ENCODE assay signal across 1 cellular context in the genomic region with DNA sequence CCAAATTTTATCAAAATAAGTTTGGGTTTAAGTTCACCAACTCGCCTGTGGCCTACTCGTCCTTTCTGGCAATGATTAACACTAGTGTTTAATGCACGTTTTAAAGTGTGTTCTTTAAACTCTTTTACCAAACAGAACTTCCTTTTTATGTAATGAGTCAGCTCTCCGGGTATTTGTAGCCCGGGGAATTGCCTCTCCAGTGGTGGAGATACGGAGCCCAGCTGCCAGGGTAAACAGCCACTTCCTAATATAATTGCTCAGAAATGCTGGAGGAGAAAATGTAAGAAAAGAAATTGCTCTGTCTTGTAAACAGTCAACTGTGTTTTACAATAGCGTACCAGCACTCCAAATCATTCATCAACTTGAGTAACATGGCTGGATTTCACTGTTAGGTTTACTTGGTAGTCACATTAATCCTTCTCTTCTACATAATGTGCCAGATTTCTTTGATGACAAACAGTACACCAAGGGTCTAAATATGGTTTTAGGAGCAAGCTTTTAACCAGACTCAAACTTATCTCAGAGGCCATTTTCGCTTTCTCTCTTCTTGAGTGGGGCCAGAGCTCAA.
TF ChIP-seq lines count a peak whose summit lies in the region.

No MANE protein-coding gene starts in this region.

TF ChIP-seq in K562, 482 proteins besides CTCF, POLR2A, EP300 and RAD21 (continued from another document and continues in another):
- TF ChIP-seq, protein P1, sequence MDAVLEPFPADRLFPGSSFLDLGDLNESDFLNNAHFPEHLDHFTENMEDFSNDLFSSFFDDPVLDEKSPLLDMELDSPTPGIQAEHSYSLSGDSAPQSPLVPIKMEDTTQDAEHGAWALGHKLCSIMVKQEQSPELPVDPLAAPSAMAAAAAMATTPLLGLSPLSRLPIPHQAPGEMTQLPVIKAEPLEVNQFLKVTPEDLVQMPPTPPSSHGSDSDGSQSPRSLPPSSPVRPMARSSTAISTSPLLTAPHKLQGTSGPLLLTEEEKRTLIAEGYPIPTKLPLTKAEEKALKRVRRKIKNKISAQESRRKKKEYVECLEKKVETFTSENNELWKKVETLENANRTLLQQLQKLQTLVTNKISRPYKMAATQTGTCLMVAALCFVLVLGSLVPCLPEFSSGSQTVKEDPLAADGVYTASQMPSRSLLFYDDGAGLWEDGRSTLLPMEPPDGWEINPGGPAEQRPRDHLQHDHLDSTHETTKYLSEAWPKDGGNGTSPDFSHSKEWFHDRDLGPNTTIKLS (IDR thresholded peaks at IDR 0.05; ENCODE audit: borderline replicate concordance, low read depth) = no peak
- TF ChIP-seq ESRRA (IDR thresholded peaks at IDR 0.05; ENCODE audit: borderline replicate concordance, low read depth) (no peak), NELFE (IDR thresholded peaks at IDR 0.05; ENCODE audit: insufficient read depth, insufficient read length) (no peak), E4F1 (CRISPR knock-in tag; IDR thresholded peaks at IDR 0.05; ENCODE audit: borderline replicate concordance) (no peak), SOX6 (IDR thresholded peaks at IDR 0.05) (peak; percentile 50; the same call in 1 of the 2 replicates), NFE2 (IDR thresholded peaks at IDR 0.05; ENCODE audit: low read depth) (peak; percentile 79), MAZ (CRISPR knock-in tag; conservative IDR thresholded peaks at IDR 0.05 in 1 of 2, IDR thresholded peaks at IDR 0.05 in 1 of 2) (0 out of 4 replicates have a peak, but pooled peaks of 1 of the 2 experiments have one; percentile 6), ZNF644 (tag; IDR thresholded peaks at IDR 0.05; ENCODE audit: low read depth) (0 out of 2 replicates have a peak, but pooled peaks have one; percentile 36), GATA2 (CRISPR knock-in tag; IDR thresholded peaks at IDR 0.05) (no peak), BRCA1 (IDR thresholded peaks at IDR 0.05) (no peak), BRCA1 (CRISPR knock-in tag; IDR thresholded peaks at IDR 0.05) (no peak), SMARCA4 (IDR thresholded peaks at IDR 0.05) (peak; percentile 59), RAD51 (IDR thresholded peaks at IDR 0.05; ENCODE audit: borderline replicate concordance, low read depth) (no peak), ZNF124 (CRISPR knock-in tag; IDR thresholded peaks at IDR 0.05) (no peak), ELF1 (tag; IDR thresholded peaks at IDR 0.05) (no peak), ZNF324 (CRISPR knock-in tag; IDR thresholded peaks at IDR 0.05) (no peak), ZNF274 (IDR thresholded peaks at IDR 0.05; ENCODE audit: borderline replicate concordance, low read depth, low read length) (no peak), SMARCE1 (IDR thresholded peaks at IDR 0.05) (peak; percentile 62; the same call in 1 of the 2 replicates), BACH1 (tag; IDR thresholded peaks at IDR 0.05) (no peak), ZNF395 (CRISPR knock-in tag; IDR thresholded peaks at IDR 0.05) (0 out of 2 replicates have a peak, but pooled peaks have one; percentile 57), THRAP3 (IDR thresholded peaks at IDR 0.05; ENCODE audit: borderline replicate concordance) (no peak), ZNF589 (CRISPR knock-in tag; IDR thresholded peaks at IDR 0.05; ENCODE audit: low read depth) (peak; percentile 53; the same call in 1 of the 2 replicates), HDAC8 (tag; IDR thresholded peaks at IDR 0.05) (no peak), POU5F1 (IDR thresholded peaks at IDR 0.05; ENCODE audit: borderline replicate concordance, low read depth, low read length, partially characterized antibody) (no peak), SAFB2 (IDR thresholded peaks at IDR 0.05; ENCODE audit: borderline replicate concordance, low read depth, low read length, severe bottlenecking) (no peak), SLC30A9 (CRISPR knock-in tag; IDR thresholded peaks at IDR 0.05) (no peak), FUS (optimal IDR thresholded peaks at IDR 0.05; ENCODE audit: low read depth, low read length) (no peak), ZKSCAN1 (IDR thresholded peaks at IDR 0.05; ENCODE audit: low read depth, low read length) (no peak), USF2 (CRISPR knock-in tag; IDR thresholded peaks at IDR 0.05) (no peak), MCM7 (IDR thresholded peaks at IDR 0.05) (no peak), ZNF398 (CRISPR knock-in tag; IDR thresholded peaks at IDR 0.05) (no peak), FOXM1 (IDR thresholded peaks at IDR 0.05; ENCODE audit: low read depth) (no peak), FOXM1 (CRISPR knock-in tag; IDR thresholded peaks at IDR 0.05; ENCODE audit: low read depth) (no peak), PTTG1 (tag; IDR thresholded peaks at IDR 0.05; ENCODE audit: low read depth) (no peak), HLTF (IDR thresholded peaks at IDR 0.05) (no peak), KDM4B (IDR thresholded peaks at IDR 0.05; ENCODE audit: borderline replicate concordance in 2 of 2, low read depth in 1 of 2) (no peak), SP2 (IDR thresholded peaks at IDR 0.05; ENCODE audit: extremely low read depth, low read depth, low read length, poor library complexity, severe bottlenecking) (no peak), PRPF4 (IDR thresholded peaks at IDR 0.05; ENCODE audit: insufficient read depth, low read depth, low read length, poor library complexity, severe bottlenecking) (no peak), FOXK2 (conservative IDR thresholded peaks at IDR 0.05 in 1 of 2, IDR thresholded peaks at IDR 0.05 in 1 of 2; ENCODE audit: low read depth in 2 of 2) (peak; percentile 46 to 61; a peak in 3 of 4 replicates), KLF16 (IDR thresholded peaks at IDR 0.05) (no peak), ESRRB (CRISPR knock-in tag; IDR thresholded peaks at IDR 0.05; ENCODE audit: borderline replicate concordance) (no peak), JUN (IDR thresholded peaks at IDR 0.05; ENCODE audit: borderline replicate concordance, low read depth, low read length) (peak; percentile 48; the same call in 1 of the 2 replicates), JUN (CRISPR knock-in tag; IDR thresholded peaks at IDR 0.05; ENCODE audit: borderline replicate concordance) (no peak), HDAC3 (IDR thresholded peaks at IDR 0.05; ENCODE audit: borderline replicate concordance, partially characterized antibody) (no peak), RFX7 (CRISPR knock-in tag; IDR thresholded peaks at IDR 0.05) (no peak), BMI1 (IDR thresholded peaks at IDR 0.05; ENCODE audit: low read length) (no peak), UBTF (IDR thresholded peaks at IDR 0.05; ENCODE audit: borderline replicate concordance in 1 of 2, low read depth in 2 of 2, low read length in 2 of 2) (no peak), IRF2 (CRISPR knock-in tag; IDR thresholded peaks at IDR 0.05) (no peak), DDX20 (tag; IDR thresholded peaks at IDR 0.05; ENCODE audit: low read depth) (no peak), MYC (IDR thresholded peaks at IDR 0.05; ENCODE audit: low read depth, low read length) (no peak), MYC (CRISPR knock-in tag; IDR thresholded peaks at IDR 0.05; ENCODE audit: borderline replicate concordance, low read depth) (no peak), E2F5 (CRISPR knock-in tag; IDR thresholded peaks at IDR 0.05) (no peak), GMEB1 (CRISPR knock-in tag; IDR thresholded peaks at IDR 0.05) (no peak), ERF (CRISPR knock-in tag; IDR thresholded peaks at IDR 0.05) (no peak)
- TF ChIP-seq, protein P2, sequence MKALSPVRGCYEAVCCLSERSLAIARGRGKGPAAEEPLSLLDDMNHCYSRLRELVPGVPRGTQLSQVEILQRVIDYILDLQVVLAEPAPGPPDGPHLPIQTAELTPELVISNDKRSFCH (CRISPR knock-in tag; IDR thresholded peaks at IDR 0.05) = no peak
- TF ChIP-seq, protein P2 (tag; IDR thresholded peaks at IDR 0.05) = no peak
- TF ChIP-seq, protein P3, sequence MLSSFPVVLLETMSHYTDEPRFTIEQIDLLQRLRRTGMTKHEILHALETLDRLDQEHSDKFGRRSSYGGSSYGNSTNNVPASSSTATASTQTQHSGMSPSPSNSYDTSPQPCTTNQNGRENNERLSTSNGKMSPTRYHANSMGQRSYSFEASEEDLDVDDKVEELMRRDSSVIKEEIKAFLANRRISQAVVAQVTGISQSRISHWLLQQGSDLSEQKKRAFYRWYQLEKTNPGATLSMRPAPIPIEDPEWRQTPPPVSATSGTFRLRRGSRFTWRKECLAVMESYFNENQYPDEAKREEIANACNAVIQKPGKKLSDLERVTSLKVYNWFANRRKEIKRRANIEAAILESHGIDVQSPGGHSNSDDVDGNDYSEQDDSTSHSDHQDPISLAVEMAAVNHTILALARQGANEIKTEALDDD (IDR thresholded peaks at IDR 0.05) = peak; percentile 74
